Comparison of ENCODE assay signal across 12 cellular contexts in the genomic region with DNA sequence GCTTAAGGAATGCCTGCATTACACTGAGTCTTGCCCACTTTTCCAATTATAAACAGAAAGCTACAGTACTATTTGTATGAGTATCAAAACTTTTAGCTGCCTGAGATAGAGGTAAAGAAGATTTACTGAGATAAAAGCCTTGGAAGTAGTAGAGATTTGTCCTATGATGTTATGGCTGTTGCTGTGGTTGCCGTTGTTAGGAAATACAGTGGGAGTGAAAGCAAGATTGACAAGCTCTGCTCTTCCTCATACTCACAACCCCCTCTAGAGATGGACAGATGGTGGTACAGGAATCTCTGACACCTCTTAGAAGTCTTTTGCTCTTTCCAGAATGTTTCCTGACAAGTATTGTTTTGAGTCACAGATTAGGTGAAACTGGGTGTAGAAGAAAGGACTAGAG.
A peak's percentile ranks its signal among the peaks of the same experiment; 100 is the strongest.
DNase-seq lines count a peak whose midpoint lies in the region; ATAC-seq, FAIRE-seq and TF ChIP-seq lines count a peak whose summit lies in the region.
"Had no signal": no experiment of that assay in that cellular context is flagged by ENCODE, and none has a peak within 500 bp of the region (broad histone marks: within the 10 kb centered on the region; RNA-seq: fewer than 3 reads in every experiment).

No MANE protein-coding gene starts in this region.

- TF ChIP-seq RAD21 in HepG2 (CRISPR knock-in tag; IDR thresholded peaks at IDR 0.05): no peak

- H3K9me3 ChIP-seq in HepG2 (ENCODE audit: low read length): no peaks in the 10 kb centered on the region
- no peaks in the 10 kb centered on the region for H3K9me3 ChIP-seq in right lobe of liver
- no peaks in the 10 kb centered on the region for H3K9me3 ChIP-seq in endodermal cell (ENCODE audit: control insufficient read depth, low read length)
- H3K9me3 ChIP-seq: vagina had no signal

- H3K4me2 ChIP-seq in HepG2 (ENCODE audit: low read depth, low read length): no peak overlapping the region

- H3K27me3 ChIP-seq in HepG2 (ENCODE audit: control insufficient read depth in 1 of 2, insufficient read depth in 2 of 2, low read length in 2 of 2) (0 out of 5 replicates have a peak, but pooled peaks cover 0 to 2% of the 10 kb centered on the region in 2 experiments), right lobe of liver (no peaks in the 10 kb centered on the region), endodermal cell (ENCODE audit: control insufficient read depth, insufficient read depth, low read length, poor library complexity, severe bottlenecking) (no peaks in the 10 kb centered on the region)
- H3K27me3 ChIP-seq: vagina had no signal

- POLR2A ChIA-PET in HepG2 (lab: Yijun Ruan, JAX): no interaction called here

- TF ChIP-seq EP300 in HepG2 (IDR thresholded peaks at IDR 0.05; ENCODE audit: low read depth in 2 of 2, low read length in 2 of 2) (no peak), HepG2 (CRISPR knock-in tag; IDR thresholded peaks at IDR 0.05; ENCODE audit: borderline replicate concordance) (no peak)

- no peak overlapping the region for H3K27ac ChIP-seq in HepG2 (ENCODE audit: extremely low read length, insufficient read depth, low read length)
- H3K27ac ChIP-seq in right lobe of liver: no peak overlapping the region
- H3K27ac ChIP-seq in endodermal cell (ENCODE audit: low read depth, low read length): no peak overlapping the region
- H3K27ac ChIP-seq: vagina had no signal

- H3K4me1 ChIP-seq in HepG2 (ENCODE audit: insufficient read depth, low read length) (no peaks in the 10 kb centered on the region), right lobe of liver (no peaks in the 10 kb centered on the region), endodermal cell (ENCODE audit: control insufficient read depth, insufficient read depth, low read length) (no peaks in the 10 kb centered on the region)
- H3K4me1 ChIP-seq: vagina had no signal

- in situ Hi-C loops in HepG2 (cut with HindIII; ENCODE audit: extremely low pct_ligation_motif_present, low pct_unique_long_range_greater_than_20kb): no loop called here

- H3K36me3 ChIP-seq in HepG2 (replicated peaks in 1 of 2; ENCODE audit: control insufficient read depth in 1 of 2, insufficient read depth in 2 of 2, low read length in 2 of 2) (no peaks in the 10 kb centered on the region), right lobe of liver (no peaks in the 10 kb centered on the region), endodermal cell (ENCODE audit: control insufficient read depth, insufficient read depth, low read length) (no peaks in the 10 kb centered on the region)
- H3K36me3 ChIP-seq: vagina had no signal

- no peaks in the 10 kb centered on the region for H3K27me3 Mint-ChIP-seq in endodermal cell (ENCODE audit: insufficient read depth)
- peaks cover 3% of the 10 kb centered on the region; the same call in 1 of the 2 replicates for H3K27me3 Mint-ChIP-seq in HFFc6 (ENCODE audit: insufficient read depth)

- H3K9me3 Mint-ChIP-seq in endodermal cell (peaks cover 43% of the 10 kb centered on the region), HFFc6 (no peaks in the 10 kb centered on the region)

- no peak overlapping the region for H3K27ac Mint-ChIP-seq in endodermal cell
- no peak overlapping the region for H3K27ac Mint-ChIP-seq in HFFc6

- FAIRE-seq in HepG2 (lab: Jason Lieb, UNC): peak; percentile 15

- H3K9ac ChIP-seq in HepG2 (ENCODE audit: insufficient read depth, low read depth, low read length) (no peak overlapping the region), endodermal cell (ENCODE audit: extremely low read depth, low read length, poor library complexity, severe bottlenecking) (no peak overlapping the region)

- WGBS in HepG2 (ENCODE audit: low lambda C conversion rate): 7% methylated on average over 1 of the region's 1 CpG
- WGBS in right lobe of liver (ENCODE audit: insufficient coverage, low coverage, low lambda C conversion rate, missing lambda C conversion rate): 6% methylated on average over 1 of the region's 1 CpG
- WGBS in endodermal cell (ENCODE audit: insufficient coverage in 1 of 2, insufficient read length in 1 of 2), 2 experiments: 80% methylated on average over 1 of the region's 1 CpG; no CpG with 5 or more reads in 1 of the 2 experiments

- no TSS peak for BruUV-seq in HepG2 (replicated peaks; lab: Mats Ljungman, UMichigan)

- CTCF ChIA-PET in HepG2 (lab: Yijun Ruan, JAX; ENCODE audit: low intra/inter-chr PET ratio, low total read pairs): no interaction called here

- intact Hi-C loops in HepG2 (cut with micrococcal nuclease; ENCODE audit: unreplicated experiment) (no loop called here), right lobe of liver (cut with DNase I) (no loop called here)

- H3K79me2 ChIP-seq in HepG2 (ENCODE audit: insufficient read depth, low read length): no peaks in the 10 kb centered on the region

- TF ChIP-seq POLR2A in HepG2 (IDR thresholded peaks at IDR 0.05; ENCODE audit: insufficient read depth in 1 of 2, low read depth in 2 of 2, low read length in 2 of 2): no peak
- TF ChIP-seq POLR2A in right lobe of liver (IDR thresholded peaks at IDR 0.05): no peak

- TF ChIP-seq CTCF in HepG2 (CRISPR knock-in tag; IDR thresholded peaks at IDR 0.05) (0 out of 2 replicates have a peak, but pooled peaks have one; percentile 19), right lobe of liver (IDR thresholded peaks at IDR 0.05) (peak in 1 of 4 donors; percentile 9), endodermal cell (conservative IDR thresholded peaks at IDR 0.05) (peak; percentile 50), HFFc6 (IDR thresholded peaks at IDR 0.05) (no peak)

- H3K4me1 Mint-ChIP-seq in endodermal cell (no peaks in the 10 kb centered on the region), HFFc6 (ENCODE audit: low read depth) (no peaks in the 10 kb centered on the region)
- H3K4me1 Mint-ChIP-seq: neural crest cell had no signal

- no peak overlapping the region for H2AFZ ChIP-seq in HepG2 (ENCODE audit: low read length)

- no peaks in the 10 kb centered on the region for H4K20me1 ChIP-seq in HepG2 (ENCODE audit: insufficient read depth, low read length)

- H3K4me3 Mint-ChIP-seq in endodermal cell (no peak overlapping the region), HFFc6 (no peak overlapping the region)
- H3K4me3 Mint-ChIP-seq: neural crest cell had no signal

- H3K4me3 ChIP-seq in HepG2 (replicated peaks in 1 of 3; ENCODE audit: insufficient read depth in 1 of 3, low read depth in 2 of 3, low read length in 3 of 3) (no peak overlapping the region), right lobe of liver (no peak overlapping the region), endodermal cell (ENCODE audit: low read length) (no peak overlapping the region)
- H3K4me3 ChIP-seq: vagina had no signal

- ATAC-seq in HepG2 (peak; percentile 65), right lobe of liver (no peak), HG03039 (IDR thresholded peaks at IDR 0.05; ENCODE audit: unreplicated experiment) (no peak)

- H3K36me3 Mint-ChIP-seq in endodermal cell (ENCODE audit: low read depth): no peaks in the 10 kb centered on the region
- H3K36me3 Mint-ChIP-seq in HFFc6 (ENCODE audit: low read depth): no peaks in the 10 kb centered on the region

- DNase-seq in HepG2 (ENCODE audit: low spot score) (peak; percentile 34), right lobe of liver (no peak), NOMO-1 treated with DMSO at 0.1 percent for 48 hours (lab: John Stamatoyannopoulos, UW; ENCODE audit: unreplicated experiment) (peak; percentile 27), endodermal cell (no peak), mucosa of gallbladder (ENCODE audit: low spot score) (no peak), RPMI8226 (no peak), HFFc6 (no peak)
- DNase-seq: cerebellar nuclear complex, NCI-H2107 had no signal

TF ChIP-seq in HepG2, 621 proteins besides CTCF, POLR2A, EP300 and RAD21:
- TF ChIP-seq ZFP1 (CRISPR knock-in tag; IDR thresholded peaks at IDR 0.05) (no peak), HMGA1 (CRISPR knock-in tag; conservative IDR thresholded peaks at IDR 0.05) (no peak)
- TF ChIP-seq, protein P1, sequence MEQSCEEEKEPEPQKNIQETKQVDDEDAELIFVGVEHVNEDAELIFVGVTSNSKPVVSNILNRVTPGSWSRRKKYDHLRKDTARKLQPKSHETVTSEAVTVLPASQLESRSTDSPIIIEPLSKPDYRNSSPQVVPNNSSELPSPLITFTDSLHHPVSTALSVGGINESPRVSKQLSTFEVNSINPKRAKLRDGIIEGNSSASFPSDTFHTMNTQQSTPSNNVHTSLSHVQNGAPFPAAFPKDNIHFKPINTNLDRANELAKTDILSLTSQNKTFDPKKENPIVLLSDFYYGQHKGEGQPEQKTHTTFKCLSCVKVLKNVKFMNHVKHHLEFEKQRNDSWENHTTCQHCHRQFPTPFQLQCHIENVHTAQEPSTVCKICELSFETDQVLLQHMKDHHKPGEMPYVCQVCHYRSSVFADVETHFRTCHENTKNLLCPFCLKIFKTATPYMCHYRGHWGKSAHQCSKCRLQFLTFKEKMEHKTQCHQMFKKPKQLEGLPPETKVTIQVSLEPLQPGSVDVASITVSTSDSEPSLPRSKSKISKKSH (CRISPR knock-in tag; IDR thresholded peaks at IDR 0.05; ENCODE audit: borderline replicate concordance): no peak

Comparison
In these comparisons a context has a peak if more than half of its experiments do, and no peak if none do; other contexts are left out.
1. DNase-seq: peak in HepG2 (single experiment) and NOMO-1 treated with DMSO at 0.1 percent for 48 hours (single experiment); none in right lobe of liver (0 of 3), endodermal cell (single experiment), mucosa of gallbladder (single experiment), RPMI8226 (single experiment) and HFFc6 (single experiment).